Comparison of ENCODE assay signal across 1 cellular context in genomic region chr1:160620942-160621632, GRCh38.
TF ChIP-seq lines count a peak whose summit lies in the region.

No MANE protein-coding gene starts in this region.

TF ChIP-seq in GM12878, 131 proteins besides CTCF, POLR2A, EP300 and RAD21 (continued from another document):
- TF ChIP-seq ZNF687 (IDR thresholded peaks at IDR 0.05), result peak; percentile 70
